In genomic region chr2:33411765-33412164, GRCh38 we compare ENCODE assay signal across 12 cellular contexts.
A peak's percentile ranks its signal among the peaks of the same experiment; 100 is the strongest.
DNase-seq lines count a peak whose midpoint lies in the region; ATAC-seq and TF ChIP-seq lines count a peak whose summit lies in the region.
"Had no signal": no experiment of that assay in that cellular context is flagged by ENCODE, and none has a peak within 500 bp of the region (broad histone marks: within the 10 kb centered on the region; RNA-seq: fewer than 3 reads in every experiment).

No MANE protein-coding gene starts in this region.

- H3K36me3 Mint-ChIP-seq in activated naive CD4-positive, alpha-beta T cell treated with anti-CD3 and anti-CD28 coated beads for 36 hours (ENCODE audit: low read depth) = no peaks in the 10 kb centered on the region

- no peaks in the 10 kb centered on the region for H3K4me1 Mint-ChIP-seq in activated naive CD4-positive, alpha-beta T cell treated with anti-CD3 and anti-CD28 coated beads for 36 hours (ENCODE audit: low read depth)

- H3K4me3 ChIP-seq in astrocyte of the cerebellum (ENCODE audit: low read depth, low read length) = no peak overlapping the region

- H3K27ac Mint-ChIP-seq in activated naive CD4-positive, alpha-beta T cell treated with anti-CD3 and anti-CD28 coated beads for 36 hours = no peak overlapping the region

- ATAC-seq in GM18519 (IDR thresholded peaks at IDR 0.05; ENCODE audit: low FRiP score, unreplicated experiment) (no peak), GM19324 (IDR thresholded peaks at IDR 0.05; ENCODE audit: low FRiP score, unreplicated experiment) (no peak)
- ATAC-seq: stimulated activated naive CD8-positive, alpha-beta T cell treated with anti-CD3 and anti-CD28 coated beads, Interleukin-15, Interleukin-2, amounts not matched to agents 100 U/mL and 50 U/mL, for 24 hours had no signal

- intact Hi-C loops in activated naive CD4-positive, alpha-beta T cell treated with anti-CD3 and anti-CD28 coated beads for 36 hours (cut with micrococcal nuclease) = loop anchor here (2.0 kb wide), 1 partner anchor 65 kb away; the partner anchor contains the start of gene RASGRP3

- peak; percentile 64 for DNase-seq in AG08395 (ENCODE audit: low spot score)
- peak; percentile 37 for DNase-seq in HuH-7 (ENCODE audit: low spot score)
- peak; percentile 74 for DNase-seq in astrocyte of the cerebellum (ENCODE audit: low read depth)
- DNase-seq in kidney glomerular epithelial cell (lab: John Stamatoyannopoulos, UW) = peak; percentile 64
- no peak for DNase-seq in activated naive CD4-positive, alpha-beta T cell treated with anti-CD3 and anti-CD28 coated beads for 36 hours
- no peak for DNase-seq in NCI-H1105 (lab: John Stamatoyannopoulos, UW)
- DNase-seq: BE2C; posterior cingulate gyrus; stimulated activated CD4-positive, alpha-beta T cell treated with anti-CD3 and anti-CD28 coated beads, Interleukin-4, amount 100 ng/mL, for 24 hours; stimulated activated naive CD8-positive, alpha-beta T cell treated with anti-CD3 and anti-CD28 coated beads, Interleukin-15, Interleukin-2, amounts not matched to agents 100 U/mL and 50 U/mL, for 24 hours had no signal

- in situ Hi-C loops in astrocyte of the cerebellum (cut with HindIII; ENCODE audit: low sequenced_read_pairs) = loop anchor here (5.0 kb wide), 1 partner anchor 56 kb away; no protein-coding TSS in a partner anchor

- peaks cover 4% of the 10 kb centered on the region for H3K9me3 Mint-ChIP-seq in activated naive CD4-positive, alpha-beta T cell treated with anti-CD3 and anti-CD28 coated beads for 36 hours

- TF ChIP-seq CTCF in astrocyte of the cerebellum (IDR thresholded peaks at IDR 0.05; ENCODE audit: low read depth, low read length, missing control alignments) = no peak

- H3K27me3 Mint-ChIP-seq in activated naive CD4-positive, alpha-beta T cell treated with anti-CD3 and anti-CD28 coated beads for 36 hours (ENCODE audit: low read depth) = no peaks in the 10 kb centered on the region

- H3K4me3 Mint-ChIP-seq in activated naive CD4-positive, alpha-beta T cell treated with anti-CD3 and anti-CD28 coated beads for 36 hours = no peak overlapping the region

- CTCF ChIA-PET in activated naive CD4-positive, alpha-beta T cell treated with anti-CD3 and anti-CD28 coated beads for 36 hours (lab: Charles Lee) = interaction anchor here (1.0 kb wide), 1 partner anchor 195 kb away, joined by 3 read pairs; no protein-coding TSS in a partner anchor

Comparison
In these comparisons a context has a peak if more than half of its experiments do, and no peak if none do; other contexts are left out.
1. DNase-seq: peak in AG08395 (single experiment), HuH-7 (single experiment), astrocyte of the cerebellum (single experiment) and kidney glomerular epithelial cell (single experiment); none in activated naive CD4-positive, alpha-beta T cell treated with anti-CD3 and anti-CD28 coated beads for 36 hours (single experiment) and NCI-H1105 (single experiment).